ENCODE assay signal across 10 cellular contexts in genomic region chr2:176189666-176190641, GRCh38. TPM values are rescaled to one million over a fixed set of nuclear protein-coding genes. Genes with fewer than 3 reads are reported as not detected.
DNase-seq lines count a peak whose midpoint lies in the region; ATAC-seq lines count a peak whose summit lies in the region.
"Had no signal": no experiment of that assay in that cellular context is flagged by ENCODE, and none has a peak within 500 bp of the region (broad histone marks: within the 10 kb centered on the region; RNA-seq: fewer than 3 reads in every experiment).

No MANE protein-coding gene starts in this region.

- no peaks in the 10 kb centered on the region for H3K27me3 ChIP-seq in aorta (ENCODE audit: control insufficient read depth in 1 of 2, insufficient read depth in 2 of 2, low read length in 1 of 2)

- 12 to 13% methylated on average over 29 of the region's 29 CpGs for WGBS in aorta, 2 donors

- peak overlapping the region; percentile 23 to 28 for H3K4me3 ChIP-seq in aorta (ENCODE audit: low read length in 2 of 2)

- H3K36me3 ChIP-seq in aorta (ENCODE audit: control insufficient read depth in 1 of 2, insufficient read depth in 2 of 2, low read length in 1 of 2): no peaks in the 10 kb centered on the region

- no peaks in the 10 kb centered on the region for H3K9me3 ChIP-seq in aorta (ENCODE audit: control insufficient read depth, low read length)

- intact Hi-C loops in aorta (cut with DNase I): no loop called here

- peaks cover 81% of the 10 kb centered on the region for H3K27me3 Mint-ChIP-seq in stimulated activated naive CD8-positive, alpha-beta T cell treated with anti-CD3 and anti-CD28 coated beads, Interleukin-15, Interleukin-2, amounts not matched to agents 100 ng/mL and 50 ng/mL, for 24 hours
- H3K27me3 Mint-ChIP-seq in naive B cell: peaks cover 50 to 77% (median 71%) of the 10 kb centered on the region in 3 donors

- ATAC-seq in stimulated activated naive CD8-positive, alpha-beta T cell treated with anti-CD3 and anti-CD28 coated beads, Interleukin-15, Interleukin-2, amounts not matched to agents 100 U/mL and 50 U/mL, for 24 hours: no peak
- ATAC-seq in naive B cell (ENCODE audit: low read depth in 2 of 2) (no peak), aorta (ENCODE audit: low FRiP score) (no peak), GM21619 (IDR thresholded peaks at IDR 0.05; ENCODE audit: unreplicated experiment) (no peak), GM19351 (IDR thresholded peaks at IDR 0.05; ENCODE audit: unreplicated experiment) (no peak)

- H3K4me1 Mint-ChIP-seq in stimulated activated naive CD8-positive, alpha-beta T cell treated with anti-CD3 and anti-CD28 coated beads, Interleukin-15, Interleukin-2, amounts not matched to agents 100 ng/mL and 50 ng/mL, for 24 hours (ENCODE audit: low read depth): peaks cover 20% of the 10 kb centered on the region
- peaks cover 14 to 24% (median 22%) of the 10 kb centered on the region in 3 donors for H3K4me1 Mint-ChIP-seq in naive B cell

- DNase-seq in stimulated activated naive CD8-positive, alpha-beta T cell treated with anti-CD3 and anti-CD28 coated beads, Interleukin-15, Interleukin-2, amounts not matched to agents 100 U/mL and 50 U/mL, for 24 hours: no peak
- peak; percentile 50 for DNase-seq in dermis blood vessel endothelial cell
- no peak for DNase-seq in naive B cell
- DNase-seq in aorta: no peak
- DNase-seq in NOMO-1 treated with dmso at 0.1 percent for 144 hours (lab: John Stamatoyannopoulos, UW; ENCODE audit: unreplicated experiment): no peak
- DNase-seq: NCI-H446 had no signal

- H3K27ac Mint-ChIP-seq in stimulated activated naive CD8-positive, alpha-beta T cell treated with anti-CD3 and anti-CD28 coated beads, Interleukin-15, Interleukin-2, amounts not matched to agents 100 ng/mL and 50 ng/mL, for 24 hours: no peak overlapping the region
- no peak overlapping the region for H3K27ac Mint-ChIP-seq in naive B cell

- no peaks in the 10 kb centered on the region for H3K4me1 ChIP-seq in aorta (ENCODE audit: control insufficient read depth in 1 of 2, insufficient read depth in 2 of 2, low read length in 2 of 2)

- peak overlapping the region; percentile 41 for H3K4me3 Mint-ChIP-seq in stimulated activated naive CD8-positive, alpha-beta T cell treated with anti-CD3 and anti-CD28 coated beads, Interleukin-15, Interleukin-2, amounts not matched to agents 100 ng/mL and 50 ng/mL, for 24 hours
- peak overlapping the region; percentile 40 to 85 (median 79) for H3K4me3 Mint-ChIP-seq in naive B cell

- H3K9me3 Mint-ChIP-seq in stimulated activated naive CD8-positive, alpha-beta T cell treated with anti-CD3 and anti-CD28 coated beads, Interleukin-15, Interleukin-2, amounts not matched to agents 100 ng/mL and 50 ng/mL, for 24 hours: no peaks in the 10 kb centered on the region
- H3K9me3 Mint-ChIP-seq in naive B cell: peaks cover 0 to 10% (median 0%) of the 10 kb centered on the region in 7 donors

- no peak overlapping the region for H3K27ac ChIP-seq in aorta (ENCODE audit: low read depth in 1 of 2, low read length in 2 of 2)

- H3K36me3 Mint-ChIP-seq in stimulated activated naive CD8-positive, alpha-beta T cell treated with anti-CD3 and anti-CD28 coated beads, Interleukin-15, Interleukin-2, amounts not matched to agents 100 ng/mL and 50 ng/mL, for 24 hours (ENCODE audit: low read depth): peaks cover 3% of the 10 kb centered on the region
- no peaks in the 10 kb centered on the region for H3K36me3 Mint-ChIP-seq in naive B cell

RNA-seq across cellular contexts. Expression of gene HOXD1, which starts 1.5 kb away (rescaled TPM):
- total RNA-seq in dermis blood vessel endothelial cell (11.2 and 15.4 TPM in 2 replicates), aorta (1 to 10 TPM; 1.1 to 2.2 TPM)
- polyA plus RNA-seq in naive B cell (ENCODE audit: low read depth in 6 of 6) (not detected), aorta (1 to 10 TPM in 1 of 2 donors, under 1 TPM in 1; 0.31 to 1.0 TPM)
- total RNA-seq: myocyte had no signal

RNA-seq across cellular contexts. Expression of gene HOXD3, which starts 32.8 kb away (rescaled TPM):
- total RNA-seq in dermis blood vessel endothelial cell (19.2 and 54.6 TPM in 2 replicates), aorta (10 to 100 TPM in 1 of 2 donors, 1 to 10 TPM in 1; 9.8 to 13.4 TPM)
- polyA plus RNA-seq in naive B cell (ENCODE audit: low read depth in 6 of 6) (not detected), aorta (1 to 10 TPM; 1.5 to 2.3 TPM)
- total RNA-seq: myocyte had no signal

RNA-seq across cellular contexts. Expression of gene HOXD4, which starts 38.6 kb away (rescaled TPM):
- total RNA-seq in dermis blood vessel endothelial cell: 6.1 and 8.8 TPM in 2 replicates
- not detected for polyA plus RNA-seq in naive B cell (ENCODE audit: low read depth in 6 of 6)
- total RNA-seq in aorta: 1 to 10 TPM; 7.7 to 9.8 TPM
- polyA plus RNA-seq in aorta: 1 to 10 TPM in 1 of 2 donors, not detected in 1; 7.7 TPM
- total RNA-seq: myocyte had no signal
